ENCODE assay signal across 6 cellular contexts in genomic region chr17:4944163-4944553, GRCh38. TPM values are rescaled to one million over a fixed set of nuclear protein-coding genes. Genes with fewer than 3 reads are reported as not detected.
DNase-seq lines count a peak whose midpoint lies in the region; ATAC-seq lines count a peak whose summit lies in the region.

No MANE protein-coding gene starts in this region.

- DNase-seq in NAMALWA (ENCODE audit: low spot score): peak; percentile 44
- no peak for DNase-seq in activated naive CD8-positive, alpha-beta T cell treated with anti-CD3 and anti-CD28 coated beads, Interleukin-2, amount 10 ng/mL, durations not matched to agents 7 days and 5 days
- peak; percentile 57 for DNase-seq in stimulated activated CD4-positive, alpha-beta T cell treated with anti-CD3 and anti-CD28 coated beads, Interleukin-1b, Interleukin-23, amount 100 ng/mL, for 48 hours
- no peak for DNase-seq in NCI-H128 (lab: John Stamatoyannopoulos, UW; ENCODE audit: unreplicated experiment)
- no peak for DNase-seq in caudate nucleus (lab: John Stamatoyannopoulos, UW)

- peak overlapping the region; percentile 100 for H3K4me3 Mint-ChIP-seq in activated naive CD8-positive, alpha-beta T cell treated with anti-CD3 and anti-CD28 coated beads, Interleukin-2, amount 10 ng/mL, durations not matched to agents 7 days and 5 days

- peaks cover 64% of the 10 kb centered on the region for H3K36me3 Mint-ChIP-seq in activated naive CD8-positive, alpha-beta T cell treated with anti-CD3 and anti-CD28 coated beads, Interleukin-2, amount 10 ng/mL, durations not matched to agents 7 days and 5 days

- H3K9me3 Mint-ChIP-seq in activated naive CD8-positive, alpha-beta T cell treated with anti-CD3 and anti-CD28 coated beads, Interleukin-2, amount 10 ng/mL, durations not matched to agents 7 days and 5 days: no peaks in the 10 kb centered on the region

- H3K4me1 Mint-ChIP-seq in activated naive CD8-positive, alpha-beta T cell treated with anti-CD3 and anti-CD28 coated beads, Interleukin-2, amount 10 ng/mL, durations not matched to agents 7 days and 5 days: peaks cover 41% of the 10 kb centered on the region

- POLR2A ChIA-PET in activated naive CD8-positive, alpha-beta T cell treated with anti-CD3 and anti-CD28 coated beads, Interleukin-2, amount 10 ng/mL, durations not matched to agents 7 days and 5 days (lab: Charles Lee): interaction anchor here (0.8 to 17.2 kb wide), 5 partner anchors 8 to 44 kb away, joined by 3 to 441 read pairs (median 5); partner anchors contain the start of genes CAMTA2 and SPAG7

- H3K27ac ChIP-seq in caudate nucleus (ENCODE audit: low read depth, low read length): no peak overlapping the region

- H3K27ac Mint-ChIP-seq in activated naive CD8-positive, alpha-beta T cell treated with anti-CD3 and anti-CD28 coated beads, Interleukin-2, amount 10 ng/mL, durations not matched to agents 7 days and 5 days: peak overlapping the region; percentile 100

- no peaks in the 10 kb centered on the region for H3K27me3 Mint-ChIP-seq in activated naive CD8-positive, alpha-beta T cell treated with anti-CD3 and anti-CD28 coated beads, Interleukin-2, amount 10 ng/mL, durations not matched to agents 7 days and 5 days

- peak; percentile 21 for ATAC-seq in activated naive CD8-positive, alpha-beta T cell treated with anti-CD3 and anti-CD28 coated beads, Interleukin-2, amount 10 ng/mL, durations not matched to agents 7 days and 5 days (ENCODE audit: low read depth)
- ATAC-seq in GM21423 (IDR thresholded peaks at IDR 0.05; ENCODE audit: unreplicated experiment): no peak

RNA-seq across cellular contexts. Expression of gene RNF167, which starts 4.1 kb away (rescaled TPM):
- 100 to 1,000 TPM; 202 TPM for total RNA-seq in activated naive CD8-positive, alpha-beta T cell treated with anti-CD3 and anti-CD28 coated beads, Interleukin-2, amount 10 ng/mL, durations not matched to agents 7 days and 5 days

RNA-seq across cellular contexts. Expression of gene PFN1, which starts 4.2 kb away (rescaled TPM):
- total RNA-seq in activated naive CD8-positive, alpha-beta T cell treated with anti-CD3 and anti-CD28 coated beads, Interleukin-2, amount 10 ng/mL, durations not matched to agents 7 days and 5 days: 1,000 to 10,000 TPM; 1,712 to 1,828 TPM

RNA-seq across cellular contexts. Expression of gene SLC25A11, which starts 4.3 kb away (rescaled TPM):
- total RNA-seq in activated naive CD8-positive, alpha-beta T cell treated with anti-CD3 and anti-CD28 coated beads, Interleukin-2, amount 10 ng/mL, durations not matched to agents 7 days and 5 days: 10 to 100 TPM; 67.6 to 78.1 TPM

RNA-seq across cellular contexts. Expression of gene ENO3, which starts 6.8 kb away (rescaled TPM):
- 10 to 100 TPM; 31.4 to 32.9 TPM for total RNA-seq in activated naive CD8-positive, alpha-beta T cell treated with anti-CD3 and anti-CD28 coated beads, Interleukin-2, amount 10 ng/mL, durations not matched to agents 7 days and 5 days

RNA-seq across cellular contexts. Expression of gene GP1BA, which starts 12.1 kb away (rescaled TPM):
- total RNA-seq in activated naive CD8-positive, alpha-beta T cell treated with anti-CD3 and anti-CD28 coated beads, Interleukin-2, amount 10 ng/mL, durations not matched to agents 7 days and 5 days: not detected

Comparison
In these comparisons a context has a peak if more than half of its experiments do, and no peak if none do; other contexts are left out.
1. DNase-seq: peak in NAMALWA (single experiment) and stimulated activated CD4-positive, alpha-beta T cell treated with anti-CD3 and anti-CD28 coated beads, Interleukin-1b, Interleukin-23, amount 100 ng/mL, for 48 hours (single experiment); none in activated naive CD8-positive, alpha-beta T cell treated with anti-CD3 and anti-CD28 coated beads, Interleukin-2, amount 10 ng/mL, durations not matched to agents 7 days and 5 days (single experiment), NCI-H128 (single experiment) and caudate nucleus (0 of 61).